ENCODE assay signal across 12 cellular contexts in genomic region chr2:96413067-96413722, GRCh38.
A peak's percentile ranks its signal among the peaks of the same experiment; 100 is the strongest.
DNase-seq lines count a peak whose midpoint lies in the region; ATAC-seq, FAIRE-seq and TF ChIP-seq lines count a peak whose summit lies in the region.
"Had no signal": no experiment of that assay in that cellular context is flagged by ENCODE, and none has a peak within 500 bp of the region (broad histone marks: within the 10 kb centered on the region; RNA-seq: fewer than 3 reads in every experiment).

No MANE protein-coding gene starts in this region.

- peak overlapping the region; percentile 26 to 78 (median 50) for H3K27ac ChIP-seq in pancreas

- ATAC-seq in pancreas (peak in 3 of 4 donors; percentile 47 to 63 (median 51)), natural killer cell (no peak)

- no peak for FAIRE-seq in pancreas (lab: Jason Lieb, UNC)

- DNase-seq in AML-193 (lab: John Stamatoyannopoulos, UW) (peak; percentile 5 to 6), NCI-H2196 (lab: John Stamatoyannopoulos, UW; ENCODE audit: unreplicated experiment) (peak; percentile 58), epithelial cell of esophagus (ENCODE audit: low read depth) (peak; percentile 56), pancreas (peak in 1 of 6 donors; percentile 27), NCI-H1092 (lab: John Stamatoyannopoulos, UW) (no peak), natural killer cell (no peak), NCI-H1048 (lab: John Stamatoyannopoulos, UW) (no peak), endothelial cell (ENCODE audit: low spot score) (no peak)
- DNase-seq: activated T-cell treated with anti-CD3 and anti-CD28 coated beads for 4 hours, EL, RPMI8226 had no signal

- no peak overlapping the region for H3K27ac Mint-ChIP-seq in natural killer cell
- H3K27ac Mint-ChIP-seq in endothelial cell (ENCODE audit: unreplicated experiment): no peak overlapping the region
- H3K27ac Mint-ChIP-seq: progenitor cell of endocrine pancreas had no signal

- no peaks in the 10 kb centered on the region for H3K36me3 Mint-ChIP-seq in natural killer cell
- peaks cover 4% of the 10 kb centered on the region for H3K36me3 Mint-ChIP-seq in endothelial cell (ENCODE audit: low read depth, unreplicated experiment)

- H3K36me3 ChIP-seq in pancreas: no peaks in the 10 kb centered on the region

- peak overlapping the region; percentile 59 for H3K4me3 ChIP-seq in epithelial cell of esophagus (ENCODE audit: low read length)
- peak overlapping the region in 2 of 4 donors; percentile 28 to 45 for H3K4me3 ChIP-seq in pancreas

- H3K27me3 Mint-ChIP-seq in natural killer cell (ENCODE audit: low read depth in 2 of 2) (no peaks in the 10 kb centered on the region), endothelial cell (ENCODE audit: unreplicated experiment) (no peaks in the 10 kb centered on the region)
- H3K27me3 Mint-ChIP-seq: progenitor cell of endocrine pancreas had no signal

- H3K4me3 Mint-ChIP-seq in natural killer cell (no peak overlapping the region), endothelial cell (ENCODE audit: unreplicated experiment) (no peak overlapping the region)

- H3K9me3 Mint-ChIP-seq in natural killer cell (no peaks in the 10 kb centered on the region), endothelial cell (ENCODE audit: unreplicated experiment) (no peaks in the 10 kb centered on the region)

- peaks cover 0 to 3% (median 2%) of the 10 kb centered on the region in 3 donors for H3K4me1 ChIP-seq in pancreas

- H3K9me3 ChIP-seq in pancreas: no peaks in the 10 kb centered on the region

- intact Hi-C loops in pancreas (cut with DNase I) (no loop called here), natural killer cell (cut with micrococcal nuclease) (no loop called here)

- H3K27me3 ChIP-seq in pancreas: no peaks in the 10 kb centered on the region

- H3K4me1 Mint-ChIP-seq in natural killer cell (peaks cover 7 to 11% of the 10 kb centered on the region in 2 donors), endothelial cell (ENCODE audit: unreplicated experiment) (peaks cover 12% of the 10 kb centered on the region)

- TF ChIP-seq CTCF in epithelial cell of esophagus (IDR thresholded peaks at IDR 0.05; ENCODE audit: insufficient read depth, low read depth, low read length, missing control alignments): no peak
- no peak for TF ChIP-seq CTCF in pancreas (IDR thresholded peaks at IDR 0.05)
- TF ChIP-seq CTCF in natural killer cell (IDR thresholded peaks at IDR 0.05): no peak
- TF ChIP-seq CTCF in endothelial cell (IDR thresholded peaks at IDR 0.05; ENCODE audit: unreplicated experiment): no peak

- WGBS in pancreas, 2 donors: 35 to 42% methylated on average over 7 of the region's 7 CpGs

Comparison
In these comparisons a context has a peak if more than half of its experiments do, and no peak if none do; other contexts are left out.
1. DNase-seq: peak in AML-193 (2 of 2), NCI-H2196 (single experiment) and epithelial cell of esophagus (single experiment); none in NCI-H1092 (single experiment), natural killer cell (single experiment), NCI-H1048 (single experiment) and endothelial cell (single experiment).
2. ATAC-seq: peak in pancreas (3 of 4); none in natural killer cell (0 of 3).